ENCODE assay signal across 15 cellular contexts in genomic region chr2:236498369-236498768, GRCh38.
DNase-seq lines count a peak whose midpoint lies in the region; ATAC-seq lines count a peak whose summit lies in the region.
"Had no signal": no experiment of that assay in that cellular context is flagged by ENCODE, and none has a peak within 500 bp of the region (broad histone marks: within the 10 kb centered on the region; RNA-seq: fewer than 3 reads in every experiment).

No MANE protein-coding gene starts in this region.

- H3K27me3 ChIP-seq in MG63 = no peaks in the 10 kb centered on the region
- H3K27me3 ChIP-seq: tibial artery had no signal

- peak; percentile 93 for DNase-seq in AG20443 (ENCODE audit: low spot score)
- DNase-seq in MG63 = peak; percentile 83
- DNase-seq in midbrain (lab: John Stamatoyannopoulos, UW) = peak; percentile 29
- DNase-seq in left lobe of liver (ENCODE audit: low spot score) = no peak
- no peak for DNase-seq in activated gamma-delta T cell (lab: John Stamatoyannopoulos, UW)
- DNase-seq: activated CD4-positive, alpha-beta T cell treated with anti-CD3 and anti-CD28 coated beads, Interleukin-2, amount 50 U/mL, for 4 hours; NCI-H2029; NCI-H748 treated with DMSO at 0.1 percent for 48 hours; occipital lobe; stimulated activated CD4-positive, alpha-beta T cell treated with anti-CD3 and anti-CD28 coated beads, Interleukin-12 subunit alpha, Interleukin-12 subunit beta, amount 100 ng/mL, for 4 hours; tibial artery had no signal

- H3K9me3 ChIP-seq in MG63 = no peaks in the 10 kb centered on the region
- H3K9me3 ChIP-seq: tibial artery had no signal

- no peaks in the 10 kb centered on the region for H3K36me3 ChIP-seq in MG63

- ATAC-seq in esophagus mucosa (peak; percentile 74), left lobe of liver (no peak), HG03457 (IDR thresholded peaks at IDR 0.05; ENCODE audit: unreplicated experiment) (no peak), GM18858 (IDR thresholded peaks at IDR 0.05; ENCODE audit: unreplicated experiment) (no peak)

- no peak overlapping the region for H3K4me3 ChIP-seq in MG63
- H3K4me3 ChIP-seq: lung, tibial artery had no signal

Comparison
In these comparisons a context has a peak if more than half of its experiments do, and no peak if none do; other contexts are left out.
1. DNase-seq: peak in AG20443 (single experiment), MG63 (single experiment) and midbrain (single experiment); none in left lobe of liver (single experiment) and activated gamma-delta T cell (single experiment).